In the genomic region with DNA sequence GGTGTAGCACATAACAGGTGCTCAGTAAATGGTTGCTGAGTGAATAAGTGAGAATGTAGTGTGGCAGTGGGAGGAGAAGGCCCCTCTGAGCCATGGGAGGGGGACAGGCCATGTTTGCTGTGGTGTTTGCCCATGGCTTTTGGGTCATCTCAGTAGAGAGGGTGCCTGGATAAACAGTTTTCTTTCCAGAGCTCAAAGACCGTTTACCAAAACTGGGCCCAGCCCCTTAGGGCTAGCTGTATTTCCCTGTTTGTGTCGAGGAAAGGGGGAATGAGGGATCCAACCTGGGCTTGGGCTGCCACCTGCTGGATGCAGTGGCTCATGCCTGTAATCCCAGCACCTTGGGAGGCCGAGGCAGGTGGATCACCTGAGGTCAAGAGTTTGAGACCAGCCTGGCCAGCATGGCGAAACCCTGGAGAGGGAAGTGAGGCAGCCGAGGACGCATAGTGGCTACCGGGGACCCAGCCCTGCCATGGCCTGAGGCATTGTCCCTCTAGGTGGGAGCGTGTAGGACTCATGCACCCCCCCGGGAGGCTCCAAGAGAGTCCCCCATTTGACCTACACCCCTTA, we compare ENCODE assay signal across 10 cellular contexts. TPM values are rescaled to one million over a fixed set of nuclear protein-coding genes. Genes with fewer than 3 reads are reported as not detected.
DNase-seq lines count a peak whose midpoint lies in the region; FAIRE-seq and TF ChIP-seq lines count a peak whose summit lies in the region.
"Had no signal": no experiment of that assay in that cellular context is flagged by ENCODE, and none has a peak within 500 bp of the region (broad histone marks: within the 10 kb centered on the region; RNA-seq: fewer than 3 reads in every experiment).

No MANE protein-coding gene starts in this region.

- intact Hi-C loops in transverse colon (cut with DNase I; ENCODE audit: low total_unique reads): no loop called here

- DNase-seq in SHP77 (lab: John Stamatoyannopoulos, UW) (peak; percentile 44 to 61), SHP77 treated with DMSO at 0.1 percent for 48 hours (lab: John Stamatoyannopoulos, UW) (no peak), RPMI7951 (ENCODE audit: low read depth) (peak; percentile 34), fibroblast of pulmonary artery (ENCODE audit: low read depth) (peak; percentile 25), transverse colon (peak; percentile 27), ecto neural progenitor cell (ENCODE audit: low spot score) (no peak), superior temporal gyrus (ENCODE audit: extremely low spot score) (no peak), GM12892 (ENCODE audit: insufficient read length) (no peak)
- DNase-seq: CD4-positive, CD25-positive, alpha-beta regulatory T cell had no signal

- TF ChIP-seq POLR2A in transverse colon (IDR thresholded peaks at IDR 0.05) (no peak), GM12892 (IDR thresholded peaks at IDR 0.05; ENCODE audit: low read depth, low read length) (no peak)

- no peak for FAIRE-seq in GM12892 (lab: Jason Lieb, UNC)
- FAIRE-seq: colon had no signal

- in situ Hi-C loops in transverse colon (cut with MboI; ENCODE audit: low pct_ligation_motif_present in 1 of 4, low pct_unique_long_range_greater_than_20kb in 1 of 4, low sequenced_read_pairs in 3 of 4): loop anchor here (10.0 to 25.0 kb wide), 4 partner anchors 201 to 511 kb away; no protein-coding TSS in a partner anchor

- peaks cover 0 to 5% (median 2%) of the 10 kb centered on the region in 4 donors for H3K4me1 ChIP-seq in transverse colon

- H3K27me3 ChIP-seq in transverse colon: peaks cover 9% of the 10 kb centered on the region

- no peak overlapping the region for H3K27ac ChIP-seq in transverse colon

- H3K36me3 ChIP-seq in transverse colon: no peaks in the 10 kb centered on the region

- H3K4me3 ChIP-seq in fibroblast of pulmonary artery (replicated peaks; ENCODE audit: low read depth, low read length) (no peak overlapping the region), transverse colon (no peak overlapping the region)

- no peaks in the 10 kb centered on the region for H3K9me3 ChIP-seq in transverse colon

- no peak for TF ChIP-seq EP300 in transverse colon (IDR thresholded peaks at IDR 0.05; ENCODE audit: low read depth)

- TF ChIP-seq CTCF in fibroblast of pulmonary artery (IDR thresholded peaks at IDR 0.05; ENCODE audit: low read length, missing control alignments): peak; percentile 41
- TF ChIP-seq CTCF in transverse colon (IDR thresholded peaks at IDR 0.05): peak in 4 of 5 experiments; percentile 29 to 55 (median 36)

- 48% methylated on average over 6 of the region's 9 CpGs; no CpG with 5 or more reads in 1 of the 2 donors for WGBS in transverse colon (ENCODE audit: low coverage in 1 of 2), 2 donors

RNA-seq across cellular contexts. Expression of gene LTO1, which starts 8.7 kb away (rescaled TPM):
- 17.4 and 21.4 TPM in 2 replicates for total RNA-seq in RPMI7951 (2014; rRNA removed; shearing (Covaris generic))
- 100 to 1,000 TPM in 1 of 4 donors, 10 to 100 TPM in 3; 28.3 to 131 (median 54.6) TPM for total RNA-seq in transverse colon
- 9.1 TPM for polyA plus RNA-seq in GM12892 (2012; ENCODE audit: missing spikeins)

RNA-seq across cellular contexts. Expression of gene FGF19, which starts 20.0 kb away (rescaled TPM):
- total RNA-seq in RPMI7951 (2014; rRNA removed; shearing (Covaris generic)): not detected in 2 replicates
- total RNA-seq in transverse colon: not detected
- polyA plus RNA-seq in GM12892 (2012; ENCODE audit: missing spikeins): not detected
- total RNA-seq: CD4-positive, CD25-positive, alpha-beta regulatory T cell had no signal
- polyA plus RNA-seq: CD4-positive, CD25-positive, alpha-beta regulatory T cell had no signal

RNA-seq across cellular contexts. Expression of gene CCND1, which starts 42.9 kb away (rescaled TPM):
- total RNA-seq in RPMI7951 (2014; rRNA removed; shearing (Covaris generic)): 173 and 194 TPM in 2 replicates
- 10 to 100 TPM; 26.4 to 78.0 (median 45.0) TPM for total RNA-seq in transverse colon
- 1.5 TPM for polyA plus RNA-seq in GM12892 (2012; ENCODE audit: missing spikeins)

Comparison
In these comparisons a context has a peak if more than half of its experiments do, and no peak if none do; other contexts are left out.
1. DNase-seq: peak in SHP77 (2 of 2), RPMI7951 (single experiment), fibroblast of pulmonary artery (single experiment) and transverse colon (single experiment); none in SHP77 treated with DMSO at 0.1 percent for 48 hours (single experiment), ecto neural progenitor cell (single experiment), superior temporal gyrus (single experiment) and GM12892 (single experiment).